In the genomic region with DNA sequence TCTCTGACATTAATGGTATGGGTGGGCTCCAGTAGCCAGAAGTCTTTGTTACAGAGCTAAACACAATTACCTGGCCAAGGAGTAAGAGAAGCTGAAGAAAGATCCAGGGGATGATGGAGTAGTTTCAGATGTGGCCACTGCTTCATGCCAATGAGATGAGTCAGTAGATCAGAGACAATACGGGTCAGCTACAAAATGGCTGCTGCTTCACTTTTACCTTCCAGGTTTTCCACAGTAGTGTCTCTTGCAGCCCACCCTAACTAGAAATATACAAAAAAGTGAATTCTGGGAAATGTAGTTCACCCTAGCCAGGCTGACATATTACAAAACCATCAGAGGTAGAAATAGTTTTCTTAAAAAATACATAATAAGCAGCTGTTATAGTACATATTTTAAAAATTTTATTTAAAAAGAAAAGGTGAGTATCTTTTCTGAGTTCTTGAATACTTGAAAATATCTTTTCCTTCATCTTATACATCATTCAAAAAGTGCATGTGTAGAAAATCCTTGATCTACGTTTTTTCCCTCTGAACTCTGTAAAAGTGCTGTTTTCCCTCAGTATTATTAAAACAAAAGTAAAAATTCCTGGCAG, we compare ENCODE assay signal across 1 cellular context.
TF ChIP-seq lines count a peak whose summit lies in the region.

No MANE protein-coding gene starts in this region.

TF ChIP-seq in HCT116, 20 proteins besides CTCF, POLR2A, EP300 and RAD21 (continued from another document):
- TF ChIP-seq, protein P1, sequence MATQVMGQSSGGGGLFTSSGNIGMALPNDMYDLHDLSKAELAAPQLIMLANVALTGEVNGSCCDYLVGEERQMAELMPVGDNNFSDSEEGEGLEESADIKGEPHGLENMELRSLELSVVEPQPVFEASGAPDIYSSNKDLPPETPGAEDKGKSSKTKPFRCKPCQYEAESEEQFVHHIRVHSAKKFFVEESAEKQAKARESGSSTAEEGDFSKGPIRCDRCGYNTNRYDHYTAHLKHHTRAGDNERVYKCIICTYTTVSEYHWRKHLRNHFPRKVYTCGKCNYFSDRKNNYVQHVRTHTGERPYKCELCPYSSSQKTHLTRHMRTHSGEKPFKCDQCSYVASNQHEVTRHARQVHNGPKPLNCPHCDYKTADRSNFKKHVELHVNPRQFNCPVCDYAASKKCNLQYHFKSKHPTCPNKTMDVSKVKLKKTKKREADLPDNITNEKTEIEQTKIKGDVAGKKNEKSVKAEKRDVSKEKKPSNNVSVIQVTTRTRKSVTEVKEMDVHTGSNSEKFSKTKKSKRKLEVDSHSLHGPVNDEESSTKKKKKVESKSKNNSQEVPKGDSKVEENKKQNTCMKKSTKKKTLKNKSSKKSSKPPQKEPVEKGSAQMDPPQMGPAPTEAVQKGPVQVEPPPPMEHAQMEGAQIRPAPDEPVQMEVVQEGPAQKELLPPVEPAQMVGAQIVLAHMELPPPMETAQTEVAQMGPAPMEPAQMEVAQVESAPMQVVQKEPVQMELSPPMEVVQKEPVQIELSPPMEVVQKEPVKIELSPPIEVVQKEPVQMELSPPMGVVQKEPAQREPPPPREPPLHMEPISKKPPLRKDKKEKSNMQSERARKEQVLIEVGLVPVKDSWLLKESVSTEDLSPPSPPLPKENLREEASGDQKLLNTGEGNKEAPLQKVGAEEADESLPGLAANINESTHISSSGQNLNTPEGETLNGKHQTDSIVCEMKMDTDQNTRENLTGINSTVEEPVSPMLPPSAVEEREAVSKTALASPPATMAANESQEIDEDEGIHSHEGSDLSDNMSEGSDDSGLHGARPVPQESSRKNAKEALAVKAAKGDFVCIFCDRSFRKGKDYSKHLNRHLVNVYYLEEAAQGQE (IDR thresholded peaks at IDR 0.05; ENCODE audit: low read depth), result no peak
- TF ChIP-seq CBX3 (IDR thresholded peaks at IDR 0.05; ENCODE audit: low read depth), result no peak
- TF ChIP-seq EGR1 (IDR thresholded peaks at IDR 0.05; ENCODE audit: low read depth), result no peak
- TF ChIP-seq TCF7L2 (IDR thresholded peaks at IDR 0.05; ENCODE audit: borderline replicate concordance, extremely low read depth, insufficient read depth, insufficient read length), result peak; percentile 75
- TF ChIP-seq ZNF274 (IDR thresholded peaks at IDR 0.05; ENCODE audit: low read depth, low read length), result no peak
- TF ChIP-seq POLR2AphosphoS5 (IDR thresholded peaks at IDR 0.05; ENCODE audit: low read depth, low read length), result no peak
- no peak for TF ChIP-seq SRF (IDR thresholded peaks at IDR 0.05; ENCODE audit: low read depth)
- TF ChIP-seq, protein P2, sequence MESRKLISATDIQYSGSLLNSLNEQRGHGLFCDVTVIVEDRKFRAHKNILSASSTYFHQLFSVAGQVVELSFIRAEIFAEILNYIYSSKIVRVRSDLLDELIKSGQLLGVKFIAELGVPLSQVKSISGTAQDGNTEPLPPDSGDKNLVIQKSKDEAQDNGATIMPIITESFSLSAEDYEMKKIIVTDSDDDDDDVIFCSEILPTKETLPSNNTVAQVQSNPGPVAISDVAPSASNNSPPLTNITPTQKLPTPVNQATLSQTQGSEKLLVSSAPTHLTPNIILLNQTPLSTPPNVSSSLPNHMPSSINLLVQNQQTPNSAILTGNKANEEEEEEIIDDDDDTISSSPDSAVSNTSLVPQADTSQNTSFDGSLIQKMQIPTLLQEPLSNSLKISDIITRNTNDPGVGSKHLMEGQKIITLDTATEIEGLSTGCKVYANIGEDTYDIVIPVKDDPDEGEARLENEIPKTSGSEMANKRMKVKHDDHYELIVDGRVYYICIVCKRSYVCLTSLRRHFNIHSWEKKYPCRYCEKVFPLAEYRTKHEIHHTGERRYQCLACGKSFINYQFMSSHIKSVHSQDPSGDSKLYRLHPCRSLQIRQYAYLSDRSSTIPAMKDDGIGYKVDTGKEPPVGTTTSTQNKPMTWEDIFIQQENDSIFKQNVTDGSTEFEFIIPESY (IDR thresholded peaks at IDR 0.05; ENCODE audit: extremely low read depth, insufficient replicate concordance, low read length), result no peak
- TF ChIP-seq YY1 (IDR thresholded peaks at IDR 0.05; ENCODE audit: extremely low read depth, insufficient replicate concordance, low read depth, low read length), result peak; percentile 83
TF ChIP-seq in HCT116: peak in this region for 4.
